ENCODE assay signal across 8 cellular contexts in the genomic region with DNA sequence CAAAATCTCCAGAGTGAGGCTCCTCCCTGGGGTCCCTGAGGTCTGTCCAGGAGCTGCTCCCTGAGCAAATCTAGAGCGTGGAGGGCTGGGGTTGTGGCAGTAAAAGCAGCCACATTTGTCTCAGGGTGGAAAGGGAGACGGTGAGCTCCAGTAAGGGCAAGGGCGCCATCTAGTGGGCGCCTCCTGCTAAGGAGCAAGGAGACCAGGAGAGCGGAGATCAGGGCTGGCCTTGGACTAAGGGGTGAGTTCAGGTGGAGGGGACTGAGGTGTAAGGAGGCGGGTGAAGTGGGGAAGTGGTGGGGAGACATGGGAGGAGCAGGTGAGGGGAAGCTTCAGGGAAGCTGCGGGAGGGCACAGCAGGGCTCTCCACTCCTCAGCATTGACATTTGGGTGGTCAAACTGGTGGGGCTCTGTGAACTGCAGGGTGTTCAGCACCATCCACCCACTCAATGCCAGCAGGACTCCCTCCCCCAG. TPM values are rescaled to one million over a fixed set of nuclear protein-coding genes. Genes with fewer than 3 reads are reported as not detected.
A peak's percentile ranks its signal among the peaks of the same experiment; 100 is the strongest.
DNase-seq lines count a peak whose midpoint lies in the region; ATAC-seq and TF ChIP-seq lines count a peak whose summit lies in the region.

No MANE protein-coding gene starts in this region.

- no peaks in the 10 kb centered on the region for H3K36me3 Mint-ChIP-seq in HFFc6 (ENCODE audit: low read depth)
- H3K36me3 Mint-ChIP-seq in memory B cell = peaks cover 9% of the 10 kb centered on the region

- ATAC-seq in memory B cell (ENCODE audit: low read depth) (peak; percentile 99), HG02870 (IDR thresholded peaks at IDR 0.05; ENCODE audit: unreplicated experiment) (no peak)

- H3K4me3 Mint-ChIP-seq in HFFc6 (no peak overlapping the region), memory B cell (no peak overlapping the region)

- H3K27me3 Mint-ChIP-seq in HFFc6 (ENCODE audit: insufficient read depth) = peaks cover 22% of the 10 kb centered on the region
- no peaks in the 10 kb centered on the region for H3K27me3 Mint-ChIP-seq in memory B cell

- intact Hi-C loops in dorsolateral prefrontal cortex (cut with DNase I) = loop anchor here in 1 of 2 donors (10.0 kb wide), 1 partner anchor 366 kb away; no protein-coding TSS in a partner anchor

- TF ChIP-seq CTCF in C4-2B (conservative IDR thresholded peaks at IDR 0.05) = peak; percentile 80
- peak; percentile 92 for TF ChIP-seq CTCF in HFFc6 (IDR thresholded peaks at IDR 0.05)
- peak in 55 of 56 donors; percentile 29 to 88 (median 73) for TF ChIP-seq CTCF in dorsolateral prefrontal cortex (IDR thresholded peaks at IDR 0.05 in 54 of 56, conservative IDR thresholded peaks at IDR 0.05 in 2 of 56; ENCODE audit: low read depth in 1 of 56, partially characterized antibody in 56 of 56)

- H3K9me3 Mint-ChIP-seq in HFFc6 (no peaks in the 10 kb centered on the region), memory B cell (no peaks in the 10 kb centered on the region)

- H3K27ac ChIP-seq in C4-2B = no peak overlapping the region
- no peak overlapping the region for H3K27ac ChIP-seq in dorsolateral prefrontal cortex

- H3K4me3 ChIP-seq in dorsolateral prefrontal cortex = no peak overlapping the region

- no peaks in the 10 kb centered on the region for H3K4me1 Mint-ChIP-seq in HFFc6 (ENCODE audit: low read depth)
- H3K4me1 Mint-ChIP-seq in memory B cell = peaks cover 21% of the 10 kb centered on the region

- H3K27me3 ChIP-seq in dorsolateral prefrontal cortex = peaks cover 0 to 73% (median 30%) of the 10 kb centered on the region in 45 donors

- H3K27ac Mint-ChIP-seq in HFFc6 (no peak overlapping the region), memory B cell (no peak overlapping the region)

- peak; percentile 54 for DNase-seq in HFFc6
- peak; percentile 88 for DNase-seq in NCI-H69 (lab: John Stamatoyannopoulos, UW)
- peak; percentile 78 to 82 for DNase-seq in activated CD4-positive, alpha-beta T cell treated with anti-CD3 and anti-CD28 coated beads, Interleukin-2, amount 50 U/mL, for 24 hours (ENCODE audit: low read depth in 1 of 2, low spot score in 1 of 2)
- peak in 9 of 10 donors; percentile 11 to 75 (median 58) for DNase-seq in dorsolateral prefrontal cortex
- DNase-seq in memory B cell (ENCODE audit: low spot score in 2 of 2) = peak; percentile 80 to 87
- peak; percentile 61 for DNase-seq in stimulated activated CD8-positive, alpha-beta memory T cell treated with anti-CD3 and anti-CD28 coated beads, Interleukin-15, amount 100 ng/mL, for 4 hours (ENCODE audit: low read depth in 2 of 2)

RNA-seq across cellular contexts. Expression of gene CEACAM21, which starts 5.3 kb away (rescaled TPM):
- not detected for total RNA-seq in HFFc6 (2021; fragmentation: NEBNext Ultra II Directional; extraction: Animal tissue kit (Norgen Biotek cat#: 25700))
- 1 to 10 TPM in 67 of 120 experiments, under 1 TPM in 34, not detected in 19; 0.37 to 6.3 (median 1.5) TPM for total RNA-seq in dorsolateral prefrontal cortex

RNA-seq across cellular contexts. Expression of gene CEACAM4, which starts 56.2 kb away (rescaled TPM):
- not detected for total RNA-seq in HFFc6 (2021; fragmentation: NEBNext Ultra II Directional; extraction: Animal tissue kit (Norgen Biotek cat#: 25700))
- total RNA-seq in dorsolateral prefrontal cortex = 1 to 10 TPM in 9 of 120 experiments, under 1 TPM in 17, not detected in 94; 0.45 to 2.7 (median 0.68) TPM
